8 cellular contexts compared by ENCODE assay signal in genomic region chr12:57904848-57905811, GRCh38. TPM values are rescaled to one million over a fixed set of nuclear protein-coding genes. Genes with fewer than 3 reads are reported as not detected.
DNase-seq lines count a peak whose midpoint lies in the region; ATAC-seq and TF ChIP-seq lines count a peak whose summit lies in the region.

No MANE protein-coding gene starts in this region.

- no peak overlapping the region for H3K9ac ChIP-seq in trophoblast cell (ENCODE audit: low read length)

- in situ Hi-C loops in SK-MEL-5 (cut with HindIII; ENCODE audit: low pct_unique_long_range_greater_than_20kb, low sequenced_read_pairs): no loop called here

- TF ChIP-seq CTCF in GM12801 (IDR thresholded peaks at IDR 0.05; ENCODE audit: extremely low read depth, insufficient read length) (peak; percentile 100), type B pancreatic cell (conservative IDR thresholded peaks at IDR 0.05) (peak; percentile 100)

- no peak overlapping the region for H2BK12ac ChIP-seq in trophoblast cell (ENCODE audit: low read length)

- no peak overlapping the region for H3K4me3 ChIP-seq in trophoblast cell (ENCODE audit: low read depth, low read length)

- no peak overlapping the region for H3K27ac ChIP-seq in trophoblast cell (ENCODE audit: low read depth, low read length)

- H3K9me3 ChIP-seq in trophoblast cell (ENCODE audit: insufficient read depth, low read depth, low read length): no peaks in the 10 kb centered on the region

- H3K14ac ChIP-seq in trophoblast cell (ENCODE audit: low read length): no peak overlapping the region

- no peaks in the 10 kb centered on the region for H3K79me2 ChIP-seq in trophoblast cell (ENCODE audit: control insufficient read depth, insufficient read depth, low read length, poor library complexity)

- H3K27me3 ChIP-seq in trophoblast cell (ENCODE audit: insufficient read depth, low read length): no peaks in the 10 kb centered on the region

- H3K4me2 ChIP-seq in trophoblast cell (ENCODE audit: low read length): no peak overlapping the region

- H3K36me3 ChIP-seq in trophoblast cell (ENCODE audit: control insufficient read depth in 1 of 2, insufficient read depth in 2 of 2, low read length in 2 of 2): no peaks in the 10 kb centered on the region

- no peak overlapping the region for H2AK5ac ChIP-seq in trophoblast cell (ENCODE audit: low read length)

- H3K79me1 ChIP-seq in trophoblast cell (ENCODE audit: low read length): no peaks in the 10 kb centered on the region

- no peak overlapping the region for H3K23ac ChIP-seq in trophoblast cell (ENCODE audit: low read length)

- no peak overlapping the region for H2BK120ac ChIP-seq in trophoblast cell (ENCODE audit: insufficient read depth, low read length, poor library complexity)

- no peak overlapping the region for H3K18ac ChIP-seq in trophoblast cell (ENCODE audit: low read length)

- H3K9me3 Mint-ChIP-seq in type B pancreatic cell: no peaks in the 10 kb centered on the region

- ATAC-seq in HG02571 (IDR thresholded peaks at IDR 0.05; ENCODE audit: unreplicated experiment): peak; percentile 86

- no peak overlapping the region for H3K4ac ChIP-seq in trophoblast cell (ENCODE audit: low read depth, low read length)

- H3K4me3 Mint-ChIP-seq in type B pancreatic cell: peak overlapping the region; percentile 59

- H3K27me3 Mint-ChIP-seq in type B pancreatic cell: peaks cover 29% of the 10 kb centered on the region

- no peaks in the 10 kb centered on the region for H3K36me3 Mint-ChIP-seq in type B pancreatic cell

- no peaks in the 10 kb centered on the region for H3K4me1 ChIP-seq in trophoblast cell (ENCODE audit: control insufficient read depth in 1 of 2, insufficient read depth in 2 of 2, low read length in 2 of 2)

- H3K4me1 Mint-ChIP-seq in type B pancreatic cell (ENCODE audit: unreplicated experiment): peaks cover 11% of the 10 kb centered on the region

- DNase-seq in NCI-H1048 (lab: John Stamatoyannopoulos, UW): peak; percentile 74
- DNase-seq in SK-MEL-5 (ENCODE audit: low read depth, low spot score): peak; percentile 93
- DNase-seq in activated naive CD4-positive, alpha-beta T cell treated with Interleukin-2 at 50 U/mL for 16 hours: peak; percentile 87
- DNase-seq in globus pallidus (ENCODE audit: low spot score): peak; percentile 84
- DNase-seq in trophoblast cell: peak; percentile 91 to 95
- peak; percentile 85 for DNase-seq in type B pancreatic cell (ENCODE audit: extremely low spot score, unreplicated experiment)

- no peak overlapping the region for H2BK5ac ChIP-seq in trophoblast cell (ENCODE audit: low read depth, low read length, poor library complexity)

- H2AFZ ChIP-seq in trophoblast cell (ENCODE audit: insufficient read depth, low read length, poor library complexity): no peak overlapping the region

- H4K12ac ChIP-seq in trophoblast cell (ENCODE audit: low read depth, low read length): no peak overlapping the region

- H4K8ac ChIP-seq in trophoblast cell (ENCODE audit: low read depth, low read length): no peak overlapping the region

- no CpG with 5 or more reads among the region's 26 CpGs for WGBS in trophoblast cell (ENCODE audit: extremely low coverage, insufficient coverage, insufficient read length)

- peak overlapping the region; percentile 62 for H3K27ac Mint-ChIP-seq in type B pancreatic cell

- no peak overlapping the region for H4K91ac ChIP-seq in trophoblast cell (ENCODE audit: low read depth, low read length)

RNA-seq across cellular contexts. Expression of gene ATP23, which starts 36.2 kb away (rescaled TPM):
- total RNA-seq in SK-MEL-5 (2014; rRNA removed; shearing (Covaris generic)): 12.9 and 19.3 TPM in 2 replicates
- polyA plus RNA-seq in SK-MEL-5 (2015; cell fraction: cytosol; rRNA removed): 16.8 and 19.2 TPM in 2 replicates
- 11.0 and 21.3 TPM in 2 replicates for polyA plus RNA-seq in SK-MEL-5 (2015; cell fraction: nucleus; rRNA removed)
- 2.7 and 3.4 TPM in 2 replicates for polyA plus RNA-seq in trophoblast cell (2013)
- 5.2 and 9.7 TPM in 2 replicates for total RNA-seq in type B pancreatic cell (ENCODE audit: low replicate concordance)

RNA-seq across cellular contexts. Expression of gene CTDSP2, which starts 58.6 kb away (rescaled TPM):
- 27.8 and 29.6 TPM in 2 replicates for total RNA-seq in SK-MEL-5 (2014; rRNA removed; shearing (Covaris generic))
- 83.6 and 95.1 TPM in 2 replicates for polyA plus RNA-seq in SK-MEL-5 (2015; cell fraction: cytosol; rRNA removed)
- 69.2 and 87.3 TPM in 2 replicates for polyA plus RNA-seq in SK-MEL-5 (2015; cell fraction: nucleus; rRNA removed)
- 36.3 and 38.7 TPM in 2 replicates for polyA plus RNA-seq in trophoblast cell (2013)
- total RNA-seq in type B pancreatic cell (ENCODE audit: low replicate concordance): 135 and 183 TPM in 2 replicates
